ENCODE assay signal across 11 cellular contexts in the genomic region with DNA sequence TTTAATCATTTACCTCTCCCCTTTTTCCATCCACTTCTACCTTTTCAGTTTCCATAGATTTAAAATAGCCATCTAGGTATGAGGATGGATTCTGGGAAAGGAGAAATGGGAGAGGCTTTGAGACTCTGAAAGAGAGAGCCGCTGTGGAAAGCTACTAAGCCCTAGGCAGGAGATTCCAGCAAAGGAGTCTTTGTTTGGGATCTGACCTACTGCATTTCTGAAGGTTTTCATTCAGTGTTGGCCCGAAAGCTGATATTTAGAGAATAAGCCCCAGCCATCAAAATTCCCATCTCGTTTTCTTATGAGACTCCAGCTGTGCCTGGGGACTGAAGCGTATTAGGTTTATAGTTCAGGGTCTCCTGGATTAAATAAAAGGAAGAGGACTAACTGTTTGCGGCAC. TPM values are rescaled to one million over a fixed set of nuclear protein-coding genes. Genes with fewer than 3 reads are reported as not detected.
A peak's percentile ranks its signal among the peaks of the same experiment; 100 is the strongest.
DNase-seq lines count a peak whose midpoint lies in the region; ATAC-seq, FAIRE-seq and TF ChIP-seq lines count a peak whose summit lies in the region.
"Had no signal": no experiment of that assay in that cellular context is flagged by ENCODE, and none has a peak within 500 bp of the region (broad histone marks: within the 10 kb centered on the region; RNA-seq: fewer than 3 reads in every experiment).

No MANE protein-coding gene starts in this region.

- POLR2A ChIA-PET in WTC11 (lab: Charles Lee): no interaction called here

- TF ChIP-seq CTCF in WTC11 (IDR thresholded peaks at IDR 0.05): no peak

- no peak for FAIRE-seq in urothelium cell line (lab: Jason Lieb, UNC)
- FAIRE-seq: A549, K562 had no signal

- ATAC-seq in WTC11: no peak
- no peak for ATAC-seq in stimulated activated naive CD8-positive, alpha-beta T cell treated with anti-CD3 and anti-CD28 coated beads, Interleukin-15, Interleukin-2, amounts not matched to agents 100 U/mL and 50 U/mL, for 24 hours
- ATAC-seq: A549, K562 had no signal

- CTCF ChIA-PET in WTC11 (lab: Charles Lee): interaction anchor here (1.4 kb wide), 1 partner anchor 26 kb away, joined by 8 read pairs; no protein-coding TSS in a partner anchor

- H3K4me3 Mint-ChIP-seq in WTC11: no peak overlapping the region
- H3K4me3 Mint-ChIP-seq: CD8-positive, alpha-beta memory T cell had no signal

- DNase-seq in NCI-H69 (lab: John Stamatoyannopoulos, UW): peak; percentile 18
- peak; percentile 3 for DNase-seq in cerebellar cortex (ENCODE audit: low spot score)
- DNase-seq in midbrain (lab: John Stamatoyannopoulos, UW): peak; percentile 35
- no peak for DNase-seq in urothelium cell line (ENCODE audit: low spot score)
- DNase-seq in SK-N-DZ (ENCODE audit: low spot score): no peak
- no peak for DNase-seq in WTC11 (ENCODE audit: low spot score)
- no peak for DNase-seq in stimulated activated naive CD8-positive, alpha-beta T cell treated with anti-CD3 and anti-CD28 coated beads, Interleukin-15, Interleukin-2, amounts not matched to agents 100 U/mL and 50 U/mL, for 24 hours
- DNase-seq: CD8-positive, alpha-beta memory T cell; DMS 273 treated with DMSO at 0.1 percent for 48 hours had no signal

- 0 out of 2 replicates have a peak, but pooled peaks cover 2% of the 10 kb centered on the region for H3K27me3 Mint-ChIP-seq in WTC11 (ENCODE audit: low read depth)

- no peaks in the 10 kb centered on the region for H3K9me3 Mint-ChIP-seq in WTC11
- H3K9me3 Mint-ChIP-seq: CD8-positive, alpha-beta memory T cell had no signal

- H3K27ac Mint-ChIP-seq in WTC11: no peak overlapping the region
- H3K27ac Mint-ChIP-seq: CD8-positive, alpha-beta memory T cell had no signal

- no peaks in the 10 kb centered on the region; the same call in 1 of the 2 replicates for H3K4me1 Mint-ChIP-seq in WTC11

- H3K36me3 Mint-ChIP-seq in WTC11: no peaks in the 10 kb centered on the region
- H3K36me3 Mint-ChIP-seq: CD8-positive, alpha-beta memory T cell had no signal

TF ChIP-seq in WTC11, 78 proteins besides CTCF, POLR2A, EP300 and RAD21:
- TF ChIP-seq MXD4 (CRISPR knock-in tag; IDR thresholded peaks at IDR 0.05; ENCODE audit: borderline replicate concordance): no peak
- no peak for TF ChIP-seq E2F4 (CRISPR knock-in tag; IDR thresholded peaks at IDR 0.05; ENCODE audit: borderline replicate concordance, low read depth)
- no peak for TF ChIP-seq NFATC4 (CRISPR knock-in tag; IDR thresholded peaks at IDR 0.05)
- no peak for TF ChIP-seq NR1H2 (CRISPR knock-in tag; IDR thresholded peaks at IDR 0.05)

RNA-seq across cellular contexts. Expression of gene LIPH, which starts 19.5 kb away (rescaled TPM):
- polyA plus RNA-seq in SK-N-DZ (2014; cell fraction: cytosol; rRNA removed): not detected in 2 replicates
- not detected in 2 replicates for polyA plus RNA-seq in SK-N-DZ (2014; cell fraction: nucleus; rRNA removed)
- total RNA-seq in WTC11 (2021): 0.07 to 0.27 TPM (median 0.11 TPM) in 3 replicates
- total RNA-seq: CD8-positive, alpha-beta memory T cell had no signal
- polyA plus RNA-seq: CD8-positive, alpha-beta memory T cell had no signal

RNA-seq across cellular contexts. Expression of gene TMEM41A, which starts 34.0 kb away (rescaled TPM):
- polyA plus RNA-seq in SK-N-DZ (2014; cell fraction: cytosol; rRNA removed): 17.5 and 17.6 TPM in 2 replicates
- polyA plus RNA-seq in SK-N-DZ (2014; cell fraction: nucleus; rRNA removed): 5.3 and 7.8 TPM in 2 replicates
- 14.4 to 17.2 TPM (median 15.7 TPM) in 3 replicates for total RNA-seq in WTC11 (2021)

RNA-seq across cellular contexts. Expression of gene SENP2, which starts 53.2 kb away (rescaled TPM):
- 29.9 and 32.3 TPM in 2 replicates for polyA plus RNA-seq in SK-N-DZ (2014; cell fraction: cytosol; rRNA removed)
- 12.8 and 13.4 TPM in 2 replicates for polyA plus RNA-seq in SK-N-DZ (2014; cell fraction: nucleus; rRNA removed)
- total RNA-seq in WTC11 (2021): 55.0 to 57.2 TPM (median 56.9 TPM) in 3 replicates

Comparison
In these comparisons a context has a peak if more than half of its experiments do, and no peak if none do; other contexts are left out.
1. DNase-seq: peak in NCI-H69 (single experiment), cerebellar cortex (single experiment) and midbrain (single experiment); none in urothelium cell line (single experiment), SK-N-DZ (single experiment), WTC11 (single experiment) and stimulated activated naive CD8-positive, alpha-beta T cell treated with anti-CD3 and anti-CD28 coated beads, Interleukin-15, Interleukin-2, amounts not matched to agents 100 U/mL and 50 U/mL, for 24 hours (single experiment).